Comparison of ENCODE assay signal across 34 cellular contexts in the genomic region with DNA sequence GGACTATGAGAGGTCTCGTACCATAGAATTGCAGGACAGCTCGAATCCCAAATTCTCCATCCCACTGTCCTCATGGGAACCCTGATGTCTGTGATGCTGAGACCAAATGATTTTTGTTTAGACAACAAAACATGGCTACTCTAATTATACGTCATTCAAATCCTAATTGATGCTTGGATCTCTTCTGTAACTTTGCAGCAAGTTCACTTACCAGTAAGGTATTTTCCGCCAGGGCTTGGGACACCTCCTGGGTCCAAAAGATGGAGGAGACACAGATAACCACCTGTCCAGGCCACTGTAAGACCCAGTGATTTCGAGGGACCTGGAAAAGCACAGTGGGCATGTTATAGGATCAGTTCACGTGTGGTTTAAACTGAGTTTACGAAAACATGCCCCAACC.
"Had no signal": no experiment of that assay in that cellular context is flagged by ENCODE, and none has a peak within 500 bp of the region (broad histone marks: within the 10 kb centered on the region; RNA-seq: fewer than 3 reads in every experiment).

No MANE protein-coding gene starts in this region.

- H3K36me3 ChIP-seq: adrenal gland, ascending aorta, brain microvascular endothelial cell, breast epithelium, cardiac muscle cell had no signal

- H3K4me3 ChIP-seq: adrenal gland, ascending aorta, body of pancreas, breast epithelium, cardiac muscle cell had no signal

- FAIRE-seq: astrocyte, bronchial epithelial cell had no signal

- H3K9me3 ChIP-seq: adrenal gland, ascending aorta, body of pancreas, breast epithelium had no signal

- ATAC-seq: activated naive CD4-positive, alpha-beta T cell treated with anti-CD3 and anti-CD28 coated beads, Interleukin-2, amount 50 U/mL, for 72 hours; activated naive CD8-positive, alpha-beta T cell treated with anti-CD3 and anti-CD28 coated beads, Interleukin-2, amount 50 U/mL, for 24 hours; activated T-cell treated with anti-CD3 and anti-CD28 coated beads, Interleukin-2, amount 50 U/mL, for 4 hours; activated T-cell treated with anti-CD3 and anti-CD28 coated beads, Interleukin-2, amount 50 U/mL, for 72 hours; activated T-helper 17 cell treated with anti-CD3 and anti-CD28 coated beads, Interleukin-2, amount 50 U/mL, for 72 hours; body of pancreas had no signal

- H3K27ac ChIP-seq: adrenal gland, ascending aorta, body of pancreas, brain microvascular endothelial cell, breast epithelium, cardiac muscle cell had no signal

- H3K4me1 ChIP-seq: adrenal gland, ascending aorta, body of pancreas, breast epithelium had no signal

- DNase-seq: activated effector memory CD4-positive, alpha-beta T cell treated with anti-CD3 and anti-CD28 coated beads, Interleukin-2, amount 50 U/mL, for 16 hours; activated effector memory CD4-positive, alpha-beta T cell treated with Interleukin-2 at 50 U/mL for 16 hours; activated gamma-delta T cell; activated gamma-delta T cell treated with Interleukin-2 at 50 U/mL for 16 hours; activated naive CD4-positive, alpha-beta T cell; activated naive CD4-positive, alpha-beta T cell treated with anti-CD3 and anti-CD28 coated beads for 36 hours; activated naive CD4-positive, alpha-beta T cell treated with anti-CD3 and anti-CD28 coated beads, Interleukin-2, amount 10 ng/mL, durations not matched to agents 7 days and 5 days; activated naive CD4-positive, alpha-beta T cell treated with anti-CD3 and anti-CD28 coated beads, Interleukin-2, amount 50 U/mL, for 16 hours; activated naive CD4-positive, alpha-beta T cell treated with Interleukin-2 at 50 U/mL for 16 hours; activated naive CD8-positive, alpha-beta T cell treated with anti-CD3 and anti-CD28 coated beads for 36 hours; activated naive CD8-positive, alpha-beta T cell treated with anti-CD3 and anti-CD28 coated beads, Interleukin-2, amount 10 ng/mL, durations not matched to agents 7 days and 5 days; activated naive CD8-positive, alpha-beta T cell treated with anti-CD3 and anti-CD28 coated beads, Interleukin-2, amount 50 U/mL, for 24 hours; activated T-cell treated with anti-CD3 and anti-CD28 coated beads, Interleukin-2, amount 50 U/mL, for 1 hour; activated T-cell treated with anti-CD3 and anti-CD28 coated beads, Interleukin-2, amount 50 U/mL, for 24 hours; activated T-cell treated with anti-CD3 and anti-CD28 coated beads, Interleukin-2, amount 50 U/mL, for 4 hours; activated T-cell treated with anti-CD3 and anti-CD28 coated beads, Interleukin-2, amount 50 U/mL, for 48 hours; activated T-cell treated with anti-CD3 and anti-CD28 coated beads, Interleukin-2, amount 50 U/mL, for 72 hours; adrenal gland; amniotic stem cell; amygdala; anterior cingulate cortex; aorta; body of pancreas; brain microvascular endothelial cell; caudate nucleus; central memory CD4-positive, alpha-beta T cell; cerebellar nuclear complex had no signal

- H3K27me3 ChIP-seq: adrenal gland, ascending aorta, body of pancreas, brain microvascular endothelial cell, breast epithelium, cardiac muscle cell had no signal
